ENCODE assay signal across 15 cellular contexts in genomic region chr7:91541641-91542040, GRCh38.
DNase-seq lines count a peak whose midpoint lies in the region; ATAC-seq and TF ChIP-seq lines count a peak whose summit lies in the region.
"Had no signal": no experiment of that assay in that cellular context is flagged by ENCODE, and none has a peak within 500 bp of the region (broad histone marks: within the 10 kb centered on the region; RNA-seq: fewer than 3 reads in every experiment).

No MANE protein-coding gene starts in this region.

- H3K4me1 ChIP-seq in adipocyte (ENCODE audit: control insufficient read depth, insufficient read depth, low read length) = no peaks in the 10 kb centered on the region
- H3K4me1 ChIP-seq in fibroblast of lung (ENCODE audit: control insufficient read depth, extremely low read depth, insufficient read depth, low read length) = no peaks in the 10 kb centered on the region
- no peaks in the 10 kb centered on the region for H3K4me1 ChIP-seq in right atrium auricular region

- CTCF ChIA-PET in Calu3 (lab: Charles Lee) = no interaction called here

- peaks cover 4% of the 10 kb centered on the region for H3K27me3 ChIP-seq in adipocyte (replicated peaks; ENCODE audit: control insufficient read depth, insufficient read depth, low read length)
- no peaks in the 10 kb centered on the region for H3K27me3 ChIP-seq in fibroblast of lung (ENCODE audit: control insufficient read depth, insufficient read depth, low read length)
- no peaks in the 10 kb centered on the region for H3K27me3 ChIP-seq in right atrium auricular region

- no peaks in the 10 kb centered on the region for H3K79me2 ChIP-seq in fibroblast of lung (ENCODE audit: control insufficient read depth, insufficient read depth, low read length)

- H3K4me1 Mint-ChIP-seq in neural crest cell = no peaks in the 10 kb centered on the region
- no peaks in the 10 kb centered on the region for H3K4me1 Mint-ChIP-seq in Calu3 (ENCODE audit: low read depth, unreplicated experiment)
- H3K4me1 Mint-ChIP-seq: B cell had no signal

- DNase-seq in adipocyte (ENCODE audit: low read depth) (peak; percentile 9), fibroblast of lung (ENCODE audit: low read depth in 2 of 2) (peak; percentile 30 to 58), neural crest cell (ENCODE audit: low read depth, low spot score) (no peak), right atrium auricular region (ENCODE audit: low spot score) (no peak), inferior parietal cortex (ENCODE audit: extremely low spot score) (no peak), Calu3 (no peak)
- DNase-seq: C1 segment of cervical spinal cord; CD4-positive, alpha-beta T cell; DMS153; DMS79 treated with DMSO at 0.1 percent for 48 hours; GDM1; GOT3; H9 had no signal

- TF ChIP-seq CTCF in fibroblast of lung (conservative IDR thresholded peaks at IDR 0.05 in 1 of 2, IDR thresholded peaks at IDR 0.05 in 1 of 2; ENCODE audit: low read depth in 1 of 2, low read length in 2 of 2) (no peak), neural crest cell (conservative IDR thresholded peaks at IDR 0.05) (no peak), right atrium auricular region (IDR thresholded peaks at IDR 0.05) (no peak), Calu3 (IDR thresholded peaks at IDR 0.05; ENCODE audit: unreplicated experiment) (no peak)

- no peaks in the 10 kb centered on the region for H3K9me3 ChIP-seq in adipocyte (ENCODE audit: control insufficient read depth, low read length)
- H3K9me3 ChIP-seq in fibroblast of lung (ENCODE audit: control insufficient read depth, insufficient read depth, low read depth, low read length) = no peaks in the 10 kb centered on the region
- no peaks in the 10 kb centered on the region for H3K9me3 ChIP-seq in right atrium auricular region

- no peaks in the 10 kb centered on the region for H4K20me1 ChIP-seq in fibroblast of lung (ENCODE audit: control insufficient read depth, extremely low read depth, insufficient read depth, low read length)

- H3K27ac Mint-ChIP-seq in neural crest cell (ENCODE audit: unreplicated experiment) (peak overlapping the region; percentile 24), Calu3 (ENCODE audit: unreplicated experiment) (no peak overlapping the region)
- H3K27ac Mint-ChIP-seq: B cell; CD4-positive, alpha-beta T cell; H9 had no signal

- no TSS peak for BruUV-seq in Calu3 (replicated peaks; lab: Mats Ljungman, UMichigan)

- H3K4me3 Mint-ChIP-seq in neural crest cell (no peak overlapping the region), Calu3 (ENCODE audit: low read depth, unreplicated experiment) (no peak overlapping the region)
- H3K4me3 Mint-ChIP-seq: B cell; CD4-positive, alpha-beta T cell; H9 had no signal

- H3K36me3 ChIP-seq in adipocyte (ENCODE audit: control insufficient read depth, insufficient read depth, low read length, severe bottlenecking) = no peaks in the 10 kb centered on the region
- no peaks in the 10 kb centered on the region for H3K36me3 ChIP-seq in fibroblast of lung (ENCODE audit: control insufficient read depth, insufficient read depth, low read length)
- no peaks in the 10 kb centered on the region for H3K36me3 ChIP-seq in right atrium auricular region

- no peak overlapping the region for H3K4me2 ChIP-seq in fibroblast of lung (ENCODE audit: extremely low read depth, insufficient read depth, low read length)

- no peak for ATAC-seq in HG02884 (IDR thresholded peaks at IDR 0.05; ENCODE audit: unreplicated experiment)

- H3K9ac ChIP-seq in adipocyte (ENCODE audit: low read length) (no peak overlapping the region), fibroblast of lung (ENCODE audit: insufficient read depth, low read length) (no peak overlapping the region)

- peaks cover 5% of the 10 kb centered on the region for H3K9me3 Mint-ChIP-seq in neural crest cell
- no peaks in the 10 kb centered on the region for H3K9me3 Mint-ChIP-seq in Calu3 (ENCODE audit: low read depth, unreplicated experiment)
- H3K9me3 Mint-ChIP-seq: H9 had no signal

- H3K4me3 ChIP-seq in adipocyte (ENCODE audit: low read length) (no peak overlapping the region), fibroblast of lung (replicated peaks in 1 of 4; ENCODE audit: control extremely low read depth in 1 of 4, insufficient read depth in 1 of 4, low read depth in 3 of 4, low read length in 4 of 4) (no peak overlapping the region), right atrium auricular region (no peak overlapping the region)

- H3K27ac ChIP-seq in fibroblast of lung (ENCODE audit: insufficient read depth, low read length) (no peak overlapping the region), right atrium auricular region (no peak overlapping the region)

- H2AFZ ChIP-seq in fibroblast of lung (ENCODE audit: low read length) = no peak overlapping the region

- intact Hi-C loops in Calu3 (cut with micrococcal nuclease; ENCODE audit: unreplicated experiment) = no loop called here

- H3K36me3 Mint-ChIP-seq in neural crest cell (ENCODE audit: low read depth) (no peaks in the 10 kb centered on the region), Calu3 (ENCODE audit: insufficient read depth, unreplicated experiment) (no peaks in the 10 kb centered on the region)

- H3K27me3 Mint-ChIP-seq in neural crest cell (ENCODE audit: low read depth) = no peaks in the 10 kb centered on the region
- H3K27me3 Mint-ChIP-seq in Calu3 (ENCODE audit: unreplicated experiment) = peaks cover 12% of the 10 kb centered on the region
- H3K27me3 Mint-ChIP-seq: CD4-positive, alpha-beta T cell had no signal

Comparison
In these comparisons a context has a peak if more than half of its experiments do, and no peak if none do; other contexts are left out.
1. DNase-seq: peak in adipocyte (single experiment) and fibroblast of lung (2 of 2); none in neural crest cell (single experiment), right atrium auricular region (single experiment), inferior parietal cortex (single experiment) and Calu3 (single experiment).